Comparison of ENCODE assay signal across 10 cellular contexts in the genomic region with DNA sequence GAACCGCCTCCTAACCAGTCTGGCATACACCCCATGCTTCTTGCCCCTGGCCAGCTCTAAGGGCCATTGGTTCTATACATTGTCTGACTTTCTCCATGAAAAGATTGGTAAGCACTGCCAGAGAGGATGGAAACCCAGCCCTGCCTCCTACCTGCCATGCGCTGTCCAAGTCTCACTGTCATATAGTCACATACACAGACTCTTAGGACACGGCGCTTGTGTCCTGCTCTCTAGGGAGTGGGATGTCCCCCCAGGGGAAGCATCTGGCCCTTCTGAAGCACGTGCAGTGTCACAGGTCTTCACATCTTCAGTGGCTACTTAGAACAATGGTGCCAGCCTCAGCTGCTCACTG. TPM values are rescaled to one million over a fixed set of nuclear protein-coding genes. Genes with fewer than 3 reads are reported as not detected.
DNase-seq lines count a peak whose midpoint lies in the region; ATAC-seq and TF ChIP-seq lines count a peak whose summit lies in the region.
"Had no signal": no experiment of that assay in that cellular context is flagged by ENCODE, and none has a peak within 500 bp of the region (broad histone marks: within the 10 kb centered on the region; RNA-seq: fewer than 3 reads in every experiment).

No MANE protein-coding gene starts in this region.

- intact Hi-C loops in activated CD8-positive, alpha-beta T cell treated with anti-CD3 and anti-CD28 coated beads for 36 hours (cut with micrococcal nuclease): no loop called here

- H3K36me3 Mint-ChIP-seq in activated CD8-positive, alpha-beta T cell treated with anti-CD3 and anti-CD28 coated beads for 36 hours (ENCODE audit: low read depth): no peaks in the 10 kb centered on the region

- no peaks in the 10 kb centered on the region for H3K36me3 ChIP-seq in suprapubic skin

- POLR2A ChIA-PET in activated CD8-positive, alpha-beta T cell treated with anti-CD3 and anti-CD28 coated beads for 36 hours (lab: Charles Lee): interaction anchor here (0.6 to 1.8 kb wide), 6 partner anchors 17 to 523 kb away, joined by 3 to 7 read pairs (median 3); no protein-coding TSS in a partner anchor

- H3K4me1 Mint-ChIP-seq in activated CD8-positive, alpha-beta T cell treated with anti-CD3 and anti-CD28 coated beads for 36 hours (ENCODE audit: low read depth): peaks cover 63% of the 10 kb centered on the region

- no peaks in the 10 kb centered on the region for H3K9me3 ChIP-seq in suprapubic skin

- H3K27me3 Mint-ChIP-seq in activated CD8-positive, alpha-beta T cell treated with anti-CD3 and anti-CD28 coated beads for 36 hours: no peaks in the 10 kb centered on the region

- no peak overlapping the region for H3K4me3 ChIP-seq in suprapubic skin

- H3K4me3 Mint-ChIP-seq in activated CD8-positive, alpha-beta T cell treated with anti-CD3 and anti-CD28 coated beads for 36 hours: peak overlapping the region; percentile 92
- H3K4me3 Mint-ChIP-seq: neural crest cell had no signal

- peak overlapping the region; percentile 99 for H3K27ac Mint-ChIP-seq in activated CD8-positive, alpha-beta T cell treated with anti-CD3 and anti-CD28 coated beads for 36 hours

- no peak for TF ChIP-seq POLR2A in suprapubic skin (IDR thresholded peaks at IDR 0.05)

- no peak for TF ChIP-seq CTCF in activated CD8-positive, alpha-beta T cell treated with anti-CD3 and anti-CD28 coated beads for 36 hours (IDR thresholded peaks at IDR 0.05)
- TF ChIP-seq CTCF in suprapubic skin (IDR thresholded peaks at IDR 0.05): no peak

- no peaks in the 10 kb centered on the region for H3K9me3 Mint-ChIP-seq in activated CD8-positive, alpha-beta T cell treated with anti-CD3 and anti-CD28 coated beads for 36 hours
- H3K9me3 Mint-ChIP-seq: neural crest cell had no signal

- no peak for ATAC-seq in activated CD8-positive, alpha-beta T cell treated with anti-CD3 and anti-CD28 coated beads for 36 hours
- ATAC-seq in GM21576 (IDR thresholded peaks at IDR 0.05; ENCODE audit: unreplicated experiment): no peak

- H3K27ac ChIP-seq in layer of hippocampus (ENCODE audit: low read depth, low read length): peak overlapping the region; percentile 67
- H3K27ac ChIP-seq in suprapubic skin: peak overlapping the region; percentile 72
- H3K27ac ChIP-seq: epithelial cell of prostate had no signal

- H3K4me1 ChIP-seq in suprapubic skin: peaks cover 67% of the 10 kb centered on the region

- in situ Hi-C loops in KBM-7 (cut with MboI; ENCODE audit: low pct_unique_long_range_greater_than_20kb, low sequenced_read_pairs): loop anchor here (25.0 kb wide), 1 partner anchor 421 kb away; a partner anchor contains a TSS

- CTCF ChIA-PET in activated CD8-positive, alpha-beta T cell treated with anti-CD3 and anti-CD28 coated beads for 36 hours (lab: Charles Lee): interaction anchor here (1.2 to 27.4 kb wide), 5 partner anchors 10 to 188 kb away, joined by 4 to 609 read pairs (median 39); a partner anchor contains a TSS

- peak; percentile 67 for DNase-seq in activated CD8-positive, alpha-beta memory T cell treated with anti-CD3 and anti-CD28 coated beads for 24 hours
- DNase-seq in activated CD8-positive, alpha-beta memory T cell treated with anti-CD3 and anti-CD28 coated beads, Interleukin-2, amount 50 U/mL, for 48 hours: no peak
- peak; percentile 33 for DNase-seq in activated CD8-positive, alpha-beta T cell treated with anti-CD3 and anti-CD28 coated beads for 36 hours
- DNase-seq in suprapubic skin (ENCODE audit: low spot score in 2 of 2) (no peak), NCI-H2107 (lab: John Stamatoyannopoulos, UW) (no peak), KBM-7 (no peak)

- 77% methylated on average over 5 of the region's 5 CpGs for WGBS in suprapubic skin

- no peak for TF ChIP-seq EP300 in suprapubic skin (IDR thresholded peaks at IDR 0.05)

- H3K27me3 ChIP-seq in layer of hippocampus (ENCODE audit: control insufficient read depth, insufficient read depth, low read length): no peaks in the 10 kb centered on the region
- H3K27me3 ChIP-seq in suprapubic skin: no peaks in the 10 kb centered on the region

RNA-seq across cellular contexts. Expression of a gene that starts 38.7 kb away (rescaled TPM):
- 10 to 100 TPM; 27.5 to 29.4 TPM for total RNA-seq in activated CD8-positive, alpha-beta T cell treated with anti-CD3 and anti-CD28 coated beads for 36 hours
- total RNA-seq in suprapubic skin: 100 to 1,000 TPM in 2 of 4 donors, 10 to 100 TPM in 2; 87.6 to 253 (median 106) TPM

Comparison
In these comparisons a context has a peak if more than half of its experiments do, and no peak if none do; other contexts are left out.
1. DNase-seq: peak in activated CD8-positive, alpha-beta memory T cell treated with anti-CD3 and anti-CD28 coated beads for 24 hours (single experiment) and activated CD8-positive, alpha-beta T cell treated with anti-CD3 and anti-CD28 coated beads for 36 hours (single experiment); none in activated CD8-positive, alpha-beta memory T cell treated with anti-CD3 and anti-CD28 coated beads, Interleukin-2, amount 50 U/mL, for 48 hours (single experiment), suprapubic skin (0 of 2), NCI-H2107 (single experiment) and KBM-7 (single experiment).